Comparison of ENCODE assay signal across 3 cellular contexts in genomic region chr2:222879602-222879933, GRCh38.
TF ChIP-seq lines count a peak whose summit lies in the region.

No MANE protein-coding gene starts in this region.

TF ChIP-seq in A549, 52 proteins besides CTCF, POLR2A, EP300 and RAD21:
- TF ChIP-seq ZC3H11A (IDR thresholded peaks at IDR 0.05) (no peak), HOXB5 (CRISPR knock-in tag; IDR thresholded peaks at IDR 0.05) (no peak), JUNB (IDR thresholded peaks at IDR 0.05) (no peak), TP53 (CRISPR knock-in tag; IDR thresholded peaks at IDR 0.05) (no peak), MYC (IDR thresholded peaks at IDR 0.05; ENCODE audit: borderline replicate concordance, low read length) (no peak), RFX5 (IDR thresholded peaks at IDR 0.05) (no peak), POLR2AphosphoS2 (conservative IDR thresholded peaks at IDR 0.05; ENCODE audit: low read length) (no peak), ZNF302 (CRISPR knock-in tag; IDR thresholded peaks at IDR 0.05) (no peak), HDAC2 (IDR thresholded peaks at IDR 0.05) (no peak), KDM5A (IDR thresholded peaks at IDR 0.05) (no peak), HEYL (CRISPR knock-in tag; IDR thresholded peaks at IDR 0.05) (no peak), E2F6 (IDR thresholded peaks at IDR 0.05; ENCODE audit: borderline replicate concordance, low read depth) (no peak), SMC3 (IDR thresholded peaks at IDR 0.05) (no peak), BCL3 (IDR thresholded peaks at IDR 0.05) (no peak), FOXS1 (CRISPR knock-in tag; IDR thresholded peaks at IDR 0.05) (no peak), USF2 (IDR thresholded peaks at IDR 0.05) (no peak), FOSL2 (IDR thresholded peaks at IDR 0.05) (no peak), FOSL2 (CRISPR knock-in tag; IDR thresholded peaks at IDR 0.05) (no peak), EHF (CRISPR knock-in tag; IDR thresholded peaks at IDR 0.05) (no peak), ESRRA (IDR thresholded peaks at IDR 0.05; ENCODE audit: borderline replicate concordance, low read length) (no peak), CBX8 (IDR thresholded peaks at IDR 0.05) (no peak)

TF ChIP-seq in HCT116, 20 proteins besides CTCF, POLR2A, EP300 and RAD21:
- no peak for TF ChIP-seq MAX (IDR thresholded peaks at IDR 0.05)
- no peak for TF ChIP-seq CBX3 (IDR thresholded peaks at IDR 0.05; ENCODE audit: low read depth)
- TF ChIP-seq ZFX (IDR thresholded peaks at IDR 0.05), result no peak
- TF ChIP-seq ZNF274 (IDR thresholded peaks at IDR 0.05; ENCODE audit: low read depth, low read length), result no peak
- no peak for TF ChIP-seq JUND (IDR thresholded peaks at IDR 0.05)
- TF ChIP-seq SRF (IDR thresholded peaks at IDR 0.05; ENCODE audit: low read depth), result no peak
- no peak for TF ChIP-seq POLR2AphosphoS5 (IDR thresholded peaks at IDR 0.05; ENCODE audit: low read depth, low read length)
- no peak for TF ChIP-seq EZH2phosphoT487 (IDR thresholded peaks at IDR 0.05; ENCODE audit: borderline replicate concordance)
- TF ChIP-seq ELF1 (IDR thresholded peaks at IDR 0.05; ENCODE audit: borderline replicate concordance, low read depth), result no peak
- no peak for TF ChIP-seq CEBPB (IDR thresholded peaks at IDR 0.05; ENCODE audit: low read depth)
- TF ChIP-seq EGR1 (IDR thresholded peaks at IDR 0.05; ENCODE audit: low read depth), result no peak
- TF ChIP-seq SIN3A (IDR thresholded peaks at IDR 0.05; ENCODE audit: low read depth), result no peak
- no peak for TF ChIP-seq ZBTB33 (IDR thresholded peaks at IDR 0.05; ENCODE audit: extremely low read depth, insufficient replicate concordance, low read length)
- no peak for TF ChIP-seq REST (IDR thresholded peaks at IDR 0.05; ENCODE audit: low read depth)

TF ChIP-seq in K562, 482 proteins besides CTCF, POLR2A, EP300 and RAD21:
- no peak for TF ChIP-seq CREBBP (IDR thresholded peaks at IDR 0.05; ENCODE audit: low read depth, low read length)
- no peak for TF ChIP-seq PML (IDR thresholded peaks at IDR 0.05; ENCODE audit: low read length)
- no peak for TF ChIP-seq BRF2 (IDR thresholded peaks at IDR 0.05; ENCODE audit: borderline replicate concordance, insufficient read depth, insufficient read length)
- no peak for TF ChIP-seq ZKSCAN8 (CRISPR knock-in tag; IDR thresholded peaks at IDR 0.05)
- TF ChIP-seq KAT2B (IDR thresholded peaks at IDR 0.05; ENCODE audit: low read depth, low read length), result no peak
- TF ChIP-seq ZZZ3 (IDR thresholded peaks at IDR 0.05), result no peak
- TF ChIP-seq IRF2 (CRISPR knock-in tag; IDR thresholded peaks at IDR 0.05), result no peak
- TF ChIP-seq E2F6 (IDR thresholded peaks at IDR 0.05; ENCODE audit: borderline replicate concordance in 1 of 2, extremely low read depth in 1 of 2, insufficient read depth in 1 of 2, insufficient read length in 1 of 2, low read depth in 1 of 2, low read length in 1 of 2, poor library complexity in 1 of 2, severe bottlenecking in 1 of 2), result no peak
- no peak for TF ChIP-seq HMGN3 (IDR thresholded peaks at IDR 0.05; ENCODE audit: borderline replicate concordance, extremely low read depth, insufficient read length, low read depth, low read length)
- TF ChIP-seq DLX4 (CRISPR knock-in tag; IDR thresholded peaks at IDR 0.05), result no peak
- no peak for TF ChIP-seq PHF20 (IDR thresholded peaks at IDR 0.05; ENCODE audit: partially characterized antibody)
- TF ChIP-seq ZNF184 (CRISPR knock-in tag; IDR thresholded peaks at IDR 0.05), result no peak
- TF ChIP-seq CREB3L1 (IDR thresholded peaks at IDR 0.05; ENCODE audit: borderline replicate concordance, low read depth), result no peak
- no peak for TF ChIP-seq ZNF740 (CRISPR knock-in tag; IDR thresholded peaks at IDR 0.05)
- no peak for TF ChIP-seq ZNF740 (tag; IDR thresholded peaks at IDR 0.05)
- TF ChIP-seq TCF7 (IDR thresholded peaks at IDR 0.05; ENCODE audit: borderline replicate concordance), result no peak
- no peak for TF ChIP-seq E2F1 (CRISPR knock-in tag; IDR thresholded peaks at IDR 0.05)
